ENCODE assay signal across 27 cellular contexts in genomic region chr7:32077806-32078205, GRCh38.
"Had no signal": no experiment of that assay in that cellular context is flagged by ENCODE, and none has a peak within 500 bp of the region (broad histone marks: within the 10 kb centered on the region; RNA-seq: fewer than 3 reads in every experiment).

No MANE protein-coding gene starts in this region.

- DNase-seq: dermis blood vessel endothelial cell; effector memory CD8-positive, alpha-beta T cell; erythroblast; esophagus squamous epithelium; foreskin melanocyte; left colon; mucosa of descending colon; naive B cell; pancreas; retina; stimulated activated CD4-positive, alpha-beta T cell treated with anti-CD3 and anti-CD28 coated beads, Interleukin-12 subunit alpha, Interleukin-12 subunit beta, amount 100 ng/mL, for 4 hours; stimulated activated CD4-positive, alpha-beta T cell treated with anti-CD3 and anti-CD28 coated beads, Interleukin-1b, Interleukin-23, amount 100 ng/mL, for 48 hours; stimulated activated CD4-positive, alpha-beta T cell treated with anti-CD3 and anti-CD28 coated beads, Interleukin-4, amount 100 ng/mL, for 1 hour; stimulated activated CD8-positive, alpha-beta memory T cell treated with anti-CD3 and anti-CD28 coated beads, Interleukin-4, amount 100 ng/mL, for 48 hours; stimulated activated naive CD4-positive, alpha-beta T cell; stimulated activated naive CD8-positive, alpha-beta T cell treated with anti-CD3 and anti-CD28 coated beads, Interleukin-15, amount 100 ng/mL, for 72 hours; transverse colon; upper lobe of right lung; uterus had no signal

- H3K9me3 ChIP-seq: esophagus squamous epithelium, mucosa of descending colon, neutrophil, pancreas, suprapubic skin, transverse colon, upper lobe of right lung, uterus had no signal

- H3K36me3 ChIP-seq: esophagus squamous epithelium, neutrophil, pancreas, suprapubic skin, transverse colon, upper lobe of right lung, uterus had no signal

- H3K27me3 ChIP-seq: pancreas, upper lobe of right lung, uterus had no signal

- H3K4me1 ChIP-seq: esophagus squamous epithelium, pancreas, suprapubic skin, transverse colon, upper lobe of right lung, uterus had no signal

- H3K27ac ChIP-seq: coronary artery, esophagus squamous epithelium, hepatocyte, neutrophil, pancreas, suprapubic skin, transverse colon, upper lobe of right lung, uterus had no signal

- H3K4me3 ChIP-seq: coronary artery, esophagus squamous epithelium, hepatocyte, lung, mucosa of descending colon, pancreas, smooth muscle cell, suprapubic skin, transverse colon, upper lobe of right lung, uterus had no signal

- ATAC-seq: effector memory CD8-positive, alpha-beta T cell; left colon; mucosa of descending colon; natural killer cell treated with Interleukin-12 subunit alpha and Interleukin-12 subunit beta and Interleukin-15 and Interleukin-18, amount 100 ng/mL, for 72 hours; pancreas; sciatic nerve; stimulated activated naive CD8-positive, alpha-beta T cell treated with anti-CD3 and anti-CD28 coated beads, Interleukin-15, amount 100 ng/mL, for 72 hours; upper lobe of right lung had no signal
